ENCODE assay signal across 9 cellular contexts in genomic region chr1:220529530-220529920, GRCh38. TPM values are rescaled to one million over a fixed set of nuclear protein-coding genes. Genes with fewer than 3 reads are reported as not detected.
DNase-seq lines count a peak whose midpoint lies in the region; ATAC-seq and TF ChIP-seq lines count a peak whose summit lies in the region.
"Had no signal": no experiment of that assay in that cellular context is flagged by ENCODE, and none has a peak within 500 bp of the region (broad histone marks: within the 10 kb centered on the region; RNA-seq: fewer than 3 reads in every experiment).

No MANE protein-coding gene starts in this region.

- ATAC-seq in SK-N-SH treated with all-trans-retinoic acid at 6 μM for 48 hours (peak; percentile 4; the same call in 2 of the 3 replicates), GM21528 (IDR thresholded peaks at IDR 0.05; ENCODE audit: low FRiP score, unreplicated experiment) (no peak)

- no peaks in the 10 kb centered on the region for H3K27me3 ChIP-seq in sigmoid colon

- TF ChIP-seq EP300 in sigmoid colon (IDR thresholded peaks at IDR 0.05) = no peak

- DNase-seq in GM12865 (ENCODE audit: low read depth) (no peak), globus pallidus (ENCODE audit: low spot score) (peak; percentile 6), sigmoid colon (no peak), HK-2 (ENCODE audit: unreplicated experiment) (no peak), SIG-M5 treated with dmso at 0.1 percent for 504 hours (lab: John Stamatoyannopoulos, UW; ENCODE audit: unreplicated experiment) (no peak), erythroblast (lab: John Stamatoyannopoulos, UW) (no peak)

- H3K4me1 ChIP-seq in sigmoid colon = peaks cover 0 to 20% (median 7%) of the 10 kb centered on the region in 4 donors

- TF ChIP-seq POLR2A in sigmoid colon (IDR thresholded peaks at IDR 0.05) (no peak), erythroblast (IDR thresholded peaks at IDR 0.05; ENCODE audit: low read length) (no peak)

- H3K4me3 ChIP-seq in GM12865 (ENCODE audit: low read depth, low read length) (peak overlapping the region; percentile 53; the same call in 1 of the 2 replicates), sigmoid colon (peak overlapping the region; percentile 73 to 94 (median 84))

- H3K9me3 ChIP-seq in sigmoid colon = no peaks in the 10 kb centered on the region
- H3K9me3 ChIP-seq: body of pancreas had no signal

- peak overlapping the region; percentile 77 to 87 (median 84) for H3K27ac ChIP-seq in sigmoid colon

- TF ChIP-seq CTCF in GM12865 (IDR thresholded peaks at IDR 0.05; ENCODE audit: insufficient read depth, low read depth, low read length, missing control alignments) (no peak), sigmoid colon (IDR thresholded peaks at IDR 0.05) (no peak)

- no peaks in the 10 kb centered on the region for H3K36me3 ChIP-seq in sigmoid colon

- intact Hi-C loops in sigmoid colon (cut with DNase I) = loop anchor here (5.0 to 10.0 kb wide), 3 partner anchors 215 to 437 kb away; partner anchors contain the start of genes IARS2, MTARC2 and RAB3GAP2

- WGBS in sigmoid colon, 2 donors = 30 to 48% methylated on average over 3 of the region's 3 CpGs

TF ChIP-seq in SK-N-SH treated with all-trans-retinoic acid at 6 μM for 48 hours, 23 proteins besides CTCF, POLR2A, EP300 and RAD21:
- TF ChIP-seq ZC3H10 (CRISPR knock-in tag; IDR thresholded peaks at IDR 0.05) (no peak), ZNF8 (CRISPR knock-in tag; IDR thresholded peaks at IDR 0.05) (no peak), PPARA (CRISPR knock-in tag; IDR thresholded peaks at IDR 0.05; ENCODE audit: borderline replicate concordance) (no peak), ZFP3 (CRISPR knock-in tag; IDR thresholded peaks at IDR 0.05) (no peak), PATZ1 (CRISPR knock-in tag; IDR thresholded peaks at IDR 0.05; ENCODE audit: borderline replicate concordance) (no peak), OSR1 (CRISPR knock-in tag; IDR thresholded peaks at IDR 0.05) (no peak), ISL1 (CRISPR knock-in tag; IDR thresholded peaks at IDR 0.05) (no peak)
- TF ChIP-seq, protein P1, sequence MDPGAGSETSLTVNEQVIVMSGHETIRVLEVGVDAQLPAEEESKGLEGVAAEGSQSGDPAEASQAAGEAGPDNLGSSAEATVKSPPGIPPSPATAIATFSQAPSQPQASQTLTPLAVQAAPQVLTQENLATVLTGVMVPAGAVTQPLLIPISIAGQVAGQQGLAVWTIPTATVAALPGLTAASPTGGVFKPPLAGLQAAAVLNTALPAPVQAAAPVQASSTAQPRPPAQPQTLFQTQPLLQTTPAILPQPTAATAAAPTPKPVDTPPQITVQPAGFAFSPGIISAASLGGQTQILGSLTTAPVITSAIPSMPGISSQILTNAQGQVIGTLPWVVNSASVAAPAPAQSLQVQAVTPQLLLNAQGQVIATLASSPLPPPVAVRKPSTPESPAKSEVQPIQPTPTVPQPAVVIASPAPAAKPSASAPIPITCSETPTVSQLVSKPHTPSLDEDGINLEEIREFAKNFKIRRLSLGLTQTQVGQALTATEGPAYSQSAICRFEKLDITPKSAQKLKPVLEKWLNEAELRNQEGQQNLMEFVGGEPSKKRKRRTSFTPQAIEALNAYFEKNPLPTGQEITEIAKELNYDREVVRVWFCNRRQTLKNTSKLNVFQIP (CRISPR knock-in tag; IDR thresholded peaks at IDR 0.05; ENCODE audit: borderline replicate concordance, low read depth) = no peak
- TF ChIP-seq, protein P2, sequence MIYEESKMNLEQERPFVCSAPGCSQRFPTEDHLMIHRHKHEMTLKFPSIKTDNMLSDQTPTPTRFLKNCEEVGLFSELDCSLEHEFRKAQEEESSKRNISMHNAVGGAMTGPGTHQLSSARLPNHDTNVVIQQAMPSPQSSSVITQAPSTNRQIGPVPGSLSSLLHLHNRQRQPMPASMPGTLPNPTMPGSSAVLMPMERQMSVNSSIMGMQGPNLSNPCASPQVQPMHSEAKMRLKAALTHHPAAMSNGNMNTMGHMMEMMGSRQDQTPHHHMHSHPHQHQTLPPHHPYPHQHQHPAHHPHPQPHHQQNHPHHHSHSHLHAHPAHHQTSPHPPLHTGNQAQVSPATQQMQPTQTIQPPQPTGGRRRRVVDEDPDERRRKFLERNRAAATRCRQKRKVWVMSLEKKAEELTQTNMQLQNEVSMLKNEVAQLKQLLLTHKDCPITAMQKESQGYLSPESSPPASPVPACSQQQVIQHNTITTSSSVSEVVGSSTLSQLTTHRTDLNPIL (CRISPR knock-in tag; IDR thresholded peaks at IDR 0.05; ENCODE audit: low read depth) = no peak

RNA-seq across cellular contexts. Expression of gene MARK1, which starts 1.6 kb away (rescaled TPM):
- 10 to 100 TPM in 3 of 4 donors, 1 to 10 TPM in 1; 9.3 to 15.0 (median 10.9) TPM for total RNA-seq in sigmoid colon
- polyA plus RNA-seq in sigmoid colon = 1 to 10 TPM in 1 of 3 donors, under 1 TPM in 2; 0.60 to 4.3 (median 0.92) TPM
